In the genomic region with DNA sequence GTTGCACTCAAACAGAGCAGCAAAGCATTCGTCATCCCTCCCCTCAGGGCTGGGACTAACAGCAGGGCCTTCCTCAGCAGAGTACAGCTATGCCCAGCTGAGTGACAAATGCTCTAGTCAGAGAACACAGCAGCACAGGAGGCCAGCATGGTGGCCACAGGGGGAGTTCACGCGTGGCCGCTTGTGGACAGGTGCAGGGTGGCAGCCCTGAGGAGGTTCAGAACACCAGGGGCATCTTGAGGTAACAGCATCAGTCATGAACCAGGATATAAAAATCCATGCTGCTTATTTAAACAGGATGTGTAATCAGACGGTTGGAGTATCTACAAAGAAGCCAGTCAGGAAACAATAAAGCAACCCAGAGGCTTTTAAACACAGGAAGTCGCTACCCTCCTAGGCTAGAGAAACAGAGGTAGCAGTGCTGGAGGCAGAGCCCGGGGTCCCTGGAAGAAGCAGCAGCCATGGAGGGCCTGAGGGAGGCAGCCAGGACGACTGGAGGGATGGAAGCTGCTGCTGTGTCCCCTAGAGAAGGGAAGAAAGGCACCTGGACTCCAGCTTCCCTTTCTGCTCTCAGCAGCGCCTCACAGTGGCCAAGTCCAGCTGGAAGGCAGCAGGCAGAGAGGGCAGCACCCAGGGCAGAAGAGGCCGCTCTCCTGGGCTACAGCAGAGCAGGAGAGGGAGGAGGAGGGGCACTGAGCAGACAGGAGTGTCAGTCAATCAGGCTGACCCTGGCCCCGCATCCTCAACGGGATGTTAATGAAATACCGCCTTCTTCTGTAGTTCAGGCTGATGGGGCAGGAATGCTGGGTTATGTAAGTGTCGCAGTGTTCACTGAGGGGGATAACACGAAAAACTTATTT, we compare ENCODE assay signal across 8 cellular contexts.
A peak's percentile ranks its signal among the peaks of the same experiment; 100 is the strongest.
DNase-seq lines count a peak whose midpoint lies in the region; ATAC-seq and TF ChIP-seq lines count a peak whose summit lies in the region.

No MANE protein-coding gene starts in this region.

- intact Hi-C loops in CD8-positive, alpha-beta T cell (cut with DNase I, micrococcal nuclease): loop anchor here in 1 of 2 experiments (5.0 to 10.0 kb wide), 2 partner anchors 51 to 88 kb away; no protein-coding TSS in a partner anchor
- intact Hi-C loops in HCT116 (cut with micrococcal nuclease): no loop called here
- intact Hi-C loops in right cardiac atrium (cut with DNase I): no loop called here

- peaks cover 62% of the 10 kb centered on the region for H3K4me1 ChIP-seq in CD8-positive, alpha-beta T cell (ENCODE audit: insufficient read depth, low read length)
- H3K4me1 ChIP-seq in HCT116 (ENCODE audit: control insufficient read depth in 1 of 2, insufficient read depth in 2 of 2, low read length in 2 of 2) (peaks cover 8 to 22% of the 10 kb centered on the region in 2 experiments), RWPE2 (ENCODE audit: insufficient read depth, poor library complexity, severe bottlenecking) (peaks cover 25% of the 10 kb centered on the region), right cardiac atrium (ENCODE audit: control insufficient read depth, insufficient read depth, low read length) (peaks cover 12% of the 10 kb centered on the region)

- H3K27me3 ChIP-seq in CD8-positive, alpha-beta T cell (ENCODE audit: insufficient read depth, low read length): no peaks in the 10 kb centered on the region
- H3K27me3 ChIP-seq in HCT116 (ENCODE audit: insufficient read depth, low read length) (no peaks in the 10 kb centered on the region), RWPE2 (ENCODE audit: insufficient read depth, poor library complexity, severe bottlenecking) (no peaks in the 10 kb centered on the region), right cardiac atrium (ENCODE audit: control insufficient read depth, insufficient read depth) (no peaks in the 10 kb centered on the region)

- DNase-seq in CD8-positive, alpha-beta T cell: peak in 6 of 7 experiments; percentile 34 to 70 (median 52)
- DNase-seq in HCT116 (ENCODE audit: low read depth, low spot score) (peak; percentile 54), RWPE2 (ENCODE audit: low spot score) (no peak), right cardiac atrium (peak; percentile 55 to 85 (median 76)), KG1 (lab: John Stamatoyannopoulos, UW) (no peak)
- DNase-seq in activated naive CD4-positive, alpha-beta T cell treated with Interleukin-2 at 50 U/mL for 16 hours: peak; percentile 24
- peak; percentile 85 for DNase-seq in stimulated activated CD4-positive, alpha-beta T cell treated with anti-CD3 and anti-CD28 coated beads, Interleukin-1b, Interleukin-23, amount 100 ng/mL, for 48 hours

- H3K27ac Mint-ChIP-seq in CD8-positive, alpha-beta T cell: peak overlapping the region; percentile 100

- peak overlapping the region; percentile 68 for H2AFZ ChIP-seq in HCT116 (ENCODE audit: low read depth, low read length, poor library complexity, severe bottlenecking)

- peak overlapping the region; percentile 88 for H3K4me3 Mint-ChIP-seq in CD8-positive, alpha-beta T cell

- TF ChIP-seq POLR2A in HCT116 (IDR thresholded peaks at IDR 0.05; ENCODE audit: borderline replicate concordance, extremely low read depth, insufficient read depth, insufficient read length): no peak

- H4K20me1 ChIP-seq in HCT116 (ENCODE audit: insufficient read depth): no peaks in the 10 kb centered on the region

- POLR2A ChIA-PET in CD8-positive, alpha-beta T cell (lab: Charles Lee): no interaction called here
- POLR2A ChIA-PET in HCT116 (lab: Charles Lee): interaction anchor here (0.7 kb wide), 1 partner anchor 445 kb away, joined by 3 read pairs; no protein-coding TSS in a partner anchor

- peak; percentile 58 for ATAC-seq in CD8-positive, alpha-beta T cell
- ATAC-seq in HCT116 (peak; percentile 96), RWPE2 (ENCODE audit: low read depth) (peak; percentile 60; the same call in 2 of the 3 replicates), right cardiac atrium (peak in 1 of 2 donors; percentile 32), HG03520 (IDR thresholded peaks at IDR 0.05; ENCODE audit: unreplicated experiment) (no peak)

- WGBS in right cardiac atrium: 50% methylated on average over 15 of the region's 15 CpGs

- H3K79me2 ChIP-seq in HCT116 (ENCODE audit: insufficient read depth, low read length): no peaks in the 10 kb centered on the region

- no peaks in the 10 kb centered on the region for H3K27me3 Mint-ChIP-seq in CD8-positive, alpha-beta T cell (ENCODE audit: low read depth)

- no peaks in the 10 kb centered on the region for H3K9me3 ChIP-seq in CD8-positive, alpha-beta T cell (ENCODE audit: low read length)
- no peaks in the 10 kb centered on the region for H3K9me3 ChIP-seq in HCT116 (ENCODE audit: control insufficient read depth in 1 of 2, insufficient read depth in 1 of 2, low read depth in 1 of 2, low read length in 2 of 2)
- H3K9me3 ChIP-seq in RWPE2 (ENCODE audit: severe bottlenecking): no peaks in the 10 kb centered on the region
- no peaks in the 10 kb centered on the region for H3K9me3 ChIP-seq in right cardiac atrium (ENCODE audit: control insufficient read depth, low read length)

- peak; percentile 27 for TF ChIP-seq CTCF in CD8-positive, alpha-beta T cell (IDR thresholded peaks at IDR 0.05)
- peak; percentile 74 to 85 (median 81) for TF ChIP-seq CTCF in HCT116 (IDR thresholded peaks at IDR 0.05 in 2 of 3, conservative IDR thresholded peaks at IDR 0.05 in 1 of 3; ENCODE audit: borderline replicate concordance in 1 of 3, insufficient read depth in 1 of 3, low read depth in 2 of 3, low read length in 2 of 3)
- peak; percentile 21 for TF ChIP-seq CTCF in RWPE2 (IDR thresholded peaks at IDR 0.05; ENCODE audit: poor library complexity, severe bottlenecking)

- RAD21 ChIA-PET in HCT116 (lab: Charles Lee; ENCODE audit: low non-redundant PET in 1 of 2, low total read pairs in 2 of 2, uncharacterized antibody in 2 of 2, unreplicated experiment in 2 of 2): no interaction called here

- no peaks in the 10 kb centered on the region for H3K36me3 ChIP-seq in CD8-positive, alpha-beta T cell (ENCODE audit: insufficient read depth, low read length)
- H3K36me3 ChIP-seq in HCT116 (ENCODE audit: control insufficient read depth in 1 of 2, insufficient read depth in 2 of 2, low read length in 2 of 2): no peaks in the 10 kb centered on the region
- H3K36me3 ChIP-seq in RWPE2 (ENCODE audit: low read depth): no peaks in the 10 kb centered on the region

- CTCF ChIA-PET in CD8-positive, alpha-beta T cell (lab: Charles Lee): interaction anchor here (1.6 to 1.9 kb wide), 2 partner anchors 9 to 29 kb away, joined by 3 to 6 read pairs; no protein-coding TSS in a partner anchor
- CTCF ChIA-PET in HCT116 (lab: Charles Lee): interaction anchor here (1.0 to 1.6 kb wide), 5 partner anchors 9 to 444 kb away, joined by 3 to 7 read pairs (median 5); no protein-coding TSS in a partner anchor

- H3K36me3 Mint-ChIP-seq in CD8-positive, alpha-beta T cell: peaks cover 5% of the 10 kb centered on the region

- no peak overlapping the region for H3K4me2 ChIP-seq in HCT116 (ENCODE audit: low read length)

- H3K9ac ChIP-seq in HCT116 (ENCODE audit: low read length): no peak overlapping the region

- no TSS peak for BruUV-seq in HCT116 (replicated peaks; lab: Mats Ljungman, UMichigan)

- peak overlapping the region; percentile 44 for H3K27ac ChIP-seq in CD8-positive, alpha-beta T cell (ENCODE audit: low read depth, low read length)
- H3K27ac ChIP-seq in HCT116 (ENCODE audit: low read depth, low read length) (no peak overlapping the region), RWPE2 (ENCODE audit: poor library complexity, severe bottlenecking) (peak overlapping the region; percentile 94), right cardiac atrium (ENCODE audit: low read length) (no peak overlapping the region)

- no peaks in the 10 kb centered on the region for H3K9me2 ChIP-seq in HCT116 (ENCODE audit: insufficient read depth)

- no peaks in the 10 kb centered on the region for H3K9me3 Mint-ChIP-seq in CD8-positive, alpha-beta T cell

- H3K4me3 ChIP-seq in CD8-positive, alpha-beta T cell (ENCODE audit: low read depth, low read length): peak overlapping the region; percentile 48
- no peak overlapping the region for H3K4me3 ChIP-seq in HCT116 (replicated peaks in 1 of 2; ENCODE audit: low read depth in 1 of 2, low read length in 2 of 2)
- H3K4me3 ChIP-seq in RWPE2 (ENCODE audit: severe bottlenecking): no peak overlapping the region
- no peak overlapping the region for H3K4me3 ChIP-seq in right cardiac atrium (ENCODE audit: low read length)

- TF ChIP-seq RAD21 in HCT116 (IDR thresholded peaks at IDR 0.05; ENCODE audit: low read depth): peak; percentile 47

- peaks cover 79% of the 10 kb centered on the region for H3K4me1 Mint-ChIP-seq in CD8-positive, alpha-beta T cell (ENCODE audit: low read depth)

TF ChIP-seq in HCT116, 20 proteins besides CTCF, POLR2A, EP300 and RAD21:
- TF ChIP-seq, protein P1, sequence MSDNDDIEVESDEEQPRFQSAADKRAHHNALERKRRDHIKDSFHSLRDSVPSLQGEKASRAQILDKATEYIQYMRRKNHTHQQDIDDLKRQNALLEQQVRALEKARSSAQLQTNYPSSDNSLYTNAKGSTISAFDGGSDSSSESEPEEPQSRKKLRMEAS (IDR thresholded peaks at IDR 0.05): no peak
- peak; percentile 42; the same call in 1 of the 2 replicates for TF ChIP-seq CBX3 (IDR thresholded peaks at IDR 0.05; ENCODE audit: low read depth)

Comparison
In these comparisons a context has a peak if more than half of its experiments do, and no peak if none do; other contexts are left out.
1. DNase-seq: peak in CD8-positive, alpha-beta T cell (6 of 7), HCT116 (single experiment), activated naive CD4-positive, alpha-beta T cell treated with Interleukin-2 at 50 U/mL for 16 hours (single experiment), right cardiac atrium (3 of 3) and stimulated activated CD4-positive, alpha-beta T cell treated with anti-CD3 and anti-CD28 coated beads, Interleukin-1b, Interleukin-23, amount 100 ng/mL, for 48 hours (single experiment); none in RWPE2 (single experiment) and KG1 (single experiment).
2. H3K27ac ChIP-seq: peak in CD8-positive, alpha-beta T cell (single experiment) and RWPE2 (single experiment); none in HCT116 (single experiment) and right cardiac atrium (single experiment).
3. CTCF ChIP-seq: peak in every context shown above with its lines; median percentile 81 in HCT116; 27 in CD8-positive, alpha-beta T cell; 21 in RWPE2.